ENCODE assay signal across 13 cellular contexts in the genomic region with DNA sequence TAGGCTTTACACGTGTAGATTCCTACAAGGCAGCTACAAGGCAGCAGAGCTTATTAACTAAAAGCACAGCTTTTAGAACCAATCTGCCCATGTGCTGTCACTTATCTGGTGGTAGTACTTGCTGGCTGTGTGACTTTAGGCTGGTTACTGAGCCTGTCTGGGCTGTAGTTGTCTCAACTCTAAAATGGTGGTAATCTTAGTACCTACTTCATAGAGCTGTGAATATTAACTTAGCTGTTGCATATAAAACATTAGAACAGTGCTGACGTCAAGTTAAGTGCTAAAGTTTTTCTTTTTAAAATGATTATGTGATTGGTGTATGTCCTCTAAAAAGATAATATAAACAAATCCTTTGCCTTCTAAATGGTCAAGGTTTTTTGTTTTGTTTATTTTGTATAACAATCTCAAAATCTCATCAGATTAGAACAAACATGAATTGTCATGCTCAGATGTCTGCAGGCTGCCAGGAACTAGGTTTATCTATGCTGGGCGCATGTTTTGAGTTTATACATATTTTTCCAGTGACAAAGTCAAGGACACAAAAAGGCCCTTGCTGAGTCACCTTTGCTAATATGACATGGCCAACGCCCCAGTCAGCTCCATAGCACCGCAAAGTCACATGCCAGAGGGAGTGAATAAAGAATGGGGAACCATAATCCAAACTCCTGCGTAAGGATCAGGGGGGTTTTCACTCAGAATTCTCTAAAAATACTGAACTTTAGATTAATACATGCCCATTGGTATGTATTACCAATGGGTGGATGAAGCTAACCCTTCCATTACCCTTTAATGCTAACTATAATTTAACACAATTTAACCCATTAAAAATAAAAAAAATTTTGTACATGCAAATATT. TPM values are rescaled to one million over a fixed set of nuclear protein-coding genes. Genes with fewer than 3 reads are reported as not detected.
DNase-seq lines count a peak whose midpoint lies in the region; ATAC-seq, FAIRE-seq and TF ChIP-seq lines count a peak whose summit lies in the region.
"Had no signal": no experiment of that assay in that cellular context is flagged by ENCODE, and none has a peak within 500 bp of the region (broad histone marks: within the 10 kb centered on the region; RNA-seq: fewer than 3 reads in every experiment).

No MANE protein-coding gene starts in this region.

- no peaks in the 10 kb centered on the region for H3K79me2 ChIP-seq in K562 (ENCODE audit: control insufficient read depth, insufficient read depth, low read length)

- peaks cover 2% of the 10 kb centered on the region for H3K9me3 Mint-ChIP-seq in glutamatergic neuron (ENCODE audit: unreplicated experiment)
- H3K9me3 Mint-ChIP-seq: nephron; stimulated activated naive B cell treated with anti-CD40 and anti-IgM and Interleukin-4, amounts not matched to agents 10 μg/mL and 1 μg/mL and 100 μg/mL, for 72 hours had no signal

- H3K4me3 ChIP-seq in LNCaP clone FGC (ENCODE audit: low read depth, low read length) (no peak overlapping the region), K562 (no peak overlapping the region)
- H3K4me3 ChIP-seq: BLaER1 had no signal

- peak overlapping the region in 1 of 2 experiments; percentile 18; a peak in 1 of 4 replicates for H3K9ac ChIP-seq in K562 (ENCODE audit: insufficient read depth in 1 of 2, low read depth in 2 of 2, low read length in 2 of 2)
- H3K9ac ChIP-seq: BLaER1 had no signal

- TF ChIP-seq RAD21 in K562 (CRISPR knock-in tag; conservative IDR thresholded peaks at IDR 0.05 in 1 of 2, IDR thresholded peaks at IDR 0.05 in 1 of 2), result no peak

- H3K36me3 Mint-ChIP-seq in glutamatergic neuron (ENCODE audit: unreplicated experiment), result no peaks in the 10 kb centered on the region
- H3K36me3 Mint-ChIP-seq: stimulated activated naive B cell treated with anti-CD40 and anti-IgM and Interleukin-4, amounts not matched to agents 10 μg/mL and 1 μg/mL and 100 μg/mL, for 72 hours had no signal

- in situ Hi-C loops in Caki2 (cut with HindIII; ENCODE audit: low pct_unique_long_range_greater_than_20kb, low sequenced_read_pairs) (no loop called here), K562 (cut with MboI) (no loop called here)

- H3K4me1 Mint-ChIP-seq in glutamatergic neuron (ENCODE audit: low read depth, unreplicated experiment), result no peaks in the 10 kb centered on the region
- H3K4me1 Mint-ChIP-seq: nephron; stimulated activated naive B cell treated with anti-CD40 and anti-IgM and Interleukin-4, amounts not matched to agents 10 μg/mL and 1 μg/mL and 100 μg/mL, for 72 hours had no signal

- no peak overlapping the region; the same call in 1 of the 2 replicates for H3K4me2 ChIP-seq in K562 (ENCODE audit: insufficient read depth, low read length)
- H3K4me2 ChIP-seq: BLaER1 had no signal

- intact Hi-C loops in K562 (cut with micrococcal nuclease), result no loop called here
- intact Hi-C loops in left colon (cut with DNase I, micrococcal nuclease), result no loop called here

- H3K4me3 Mint-ChIP-seq in glutamatergic neuron (ENCODE audit: unreplicated experiment), result no peak overlapping the region
- H3K4me3 Mint-ChIP-seq: nephron; stimulated activated naive B cell treated with anti-CD40 and anti-IgM and Interleukin-4, amounts not matched to agents 10 μg/mL and 1 μg/mL and 100 μg/mL, for 72 hours had no signal

- H2AFZ ChIP-seq in K562 (ENCODE audit: low read depth, low read length), result peak overlapping the region; percentile 63; the same call in 1 of the 2 replicates

- CTCF ChIA-PET in K562 (lab: Yijun Ruan, JAX; ENCODE audit: low intra/inter-chr PET ratio), result no interaction called here

- H3K36me3 ChIP-seq in K562 (ENCODE audit: control insufficient read depth, insufficient read depth, low read length), result peaks cover 4% of the 10 kb centered on the region; the same call in 2 of the 3 replicates
- H3K36me3 ChIP-seq: BLaER1 had no signal

- DNase-seq in Caki2 (ENCODE audit: low read depth), result peak; percentile 75
- peak; percentile 33 for DNase-seq in LNCaP clone FGC (ENCODE audit: low read depth)
- DNase-seq in K562 (ENCODE audit: extremely low read depth in 1 of 4, low spot score in 3 of 4), result peak; percentile 44 to 90 (median 58)
- DNase-seq in left colon, result no peak
- DNase-seq in NCI-H748 treated with DMSO at 0.1 percent for 48 hours (lab: John Stamatoyannopoulos, UW), result no peak
- no peak for DNase-seq in NCI-H1436 (lab: John Stamatoyannopoulos, UW)
- DNase-seq in glutamatergic neuron, result no peak
- no peak for DNase-seq in GDM1 (lab: John Stamatoyannopoulos, UW)
- DNase-seq: activated gamma-delta T cell treated with Interleukin-2 at 50 U/mL for 16 hours; NCI-H1694 treated with DMSO at 0.1 percent for 48 hours; stimulated activated naive B cell treated with anti-CD40 and anti-IgM and Interleukin-4, amounts not matched to agents 10 μg/mL and 1 μg/mL and 100 μg/mL, for 72 hours had no signal

- TF ChIP-seq EP300 in K562 (IDR thresholded peaks at IDR 0.05; ENCODE audit: low read length), result peak; percentile 88

- no peaks in the 10 kb centered on the region for H3K27me3 ChIP-seq in K562 (ENCODE audit: control insufficient read depth in 2 of 2, insufficient read depth in 2 of 2, low read length in 2 of 2)
- H3K27me3 ChIP-seq: BLaER1 had no signal

- peak; percentile 88 for FAIRE-seq in K562 (lab: Jason Lieb, UNC)

- no TSS peak for BruUV-seq in K562 (replicated peaks; lab: Mats Ljungman, UMichigan)

- WGBS in K562 (ENCODE audit: insufficient coverage, low coverage, missing lambda C conversion rate), result 10% methylated on average over 6 of the region's 6 CpGs

- H3K27ac ChIP-seq in K562 (ENCODE audit: extremely low read depth, low read depth, low read length), result peak overlapping the region; percentile 69
- H3K27ac ChIP-seq: BLaER1 had no signal

- peaks cover 3% of the 10 kb centered on the region for H3K9me1 ChIP-seq in K562 (ENCODE audit: control insufficient read depth, insufficient read depth, low read length)

- no peak for TF ChIP-seq POLR2A in K562 (conservative IDR thresholded peaks at IDR 0.05)

- peaks cover 2% of the 10 kb centered on the region for H3K27me3 Mint-ChIP-seq in glutamatergic neuron (ENCODE audit: unreplicated experiment)
- H3K27me3 Mint-ChIP-seq: stimulated activated naive B cell treated with anti-CD40 and anti-IgM and Interleukin-4, amounts not matched to agents 10 μg/mL and 1 μg/mL and 100 μg/mL, for 72 hours had no signal

- TF ChIP-seq CTCF in LNCaP clone FGC (IDR thresholded peaks at IDR 0.05; ENCODE audit: control insufficient read depth, extremely low read depth, insufficient read depth) (no peak), K562 (IDR thresholded peaks at IDR 0.05 in 2 of 3, conservative IDR thresholded peaks at IDR 0.05 in 1 of 3; ENCODE audit: insufficient read depth in 2 of 3, low read depth in 1 of 3, low read length in 3 of 3) (no peak), glutamatergic neuron (IDR thresholded peaks at IDR 0.05; ENCODE audit: partially characterized antibody, unreplicated experiment) (no peak)

- ATAC-seq in K562 (peak; percentile 95), left colon (peak; percentile 59)
- ATAC-seq: stimulated activated naive B cell treated with anti-CD40 and anti-IgM and Interleukin-4, amounts not matched to agents 10 μg/mL and 1 μg/mL and 100 μg/mL, for 72 hours had no signal

- peaks cover 0 to 7% of the 10 kb centered on the region in 2 experiments; a peak in 3 of 5 replicates for H3K4me1 ChIP-seq in K562 (replicated peaks in 1 of 2; ENCODE audit: control insufficient read depth in 2 of 2, insufficient read depth in 2 of 2, low read length in 2 of 2)

- no peaks in the 10 kb centered on the region for H3K9me3 ChIP-seq in K562 (replicated peaks; ENCODE audit: control insufficient read depth, insufficient read depth, low read depth, low read length)
- H3K9me3 ChIP-seq: BLaER1 had no signal

- POLR2A ChIA-PET in K562 (lab: Yijun Ruan, JAX), result interaction anchor here (0.7 to 1.3 kb wide), 5 partner anchors 9 to 80 kb away, joined by 3 to 5 read pairs (median 4); a partner anchor contains a TSS

- no peaks in the 10 kb centered on the region for H4K20me1 ChIP-seq in K562 (replicated peaks; ENCODE audit: control insufficient read depth, insufficient read depth, low read length)
- H4K20me1 ChIP-seq: BLaER1 had no signal

- no peak overlapping the region for H3K27ac Mint-ChIP-seq in glutamatergic neuron (ENCODE audit: unreplicated experiment)
- H3K27ac Mint-ChIP-seq: stimulated activated naive B cell treated with anti-CD40 and anti-IgM and Interleukin-4, amounts not matched to agents 10 μg/mL and 1 μg/mL and 100 μg/mL, for 72 hours had no signal

TF ChIP-seq in K562, 482 proteins besides CTCF, POLR2A, EP300 and RAD21 (continues in another document):
- peak; percentile 94 for TF ChIP-seq DPF2 (IDR thresholded peaks at IDR 0.05)
- TF ChIP-seq MAFF (IDR thresholded peaks at IDR 0.05; ENCODE audit: low read length), result peak; percentile 91
- no peak for TF ChIP-seq ASH1L (IDR thresholded peaks at IDR 0.05; ENCODE audit: borderline replicate concordance, low read depth, partially characterized antibody)
- peak; percentile 93 for TF ChIP-seq MAFG (tag; conservative IDR thresholded peaks at IDR 0.05)
- TF ChIP-seq NRF1 (conservative IDR thresholded peaks at IDR 0.05 in 1 of 2, IDR thresholded peaks at IDR 0.05 in 1 of 2), result peak; percentile 58; a peak in 3 of 4 replicates

RNA-seq across cellular contexts. Expression of a gene that starts 39.8 kb away (rescaled TPM):
- 31.2 and 45.1 TPM in 2 replicates for total RNA-seq in Caki2 (2014; rRNA removed; shearing (Covaris generic); ENCODE audit: low replicate concordance)
- total RNA-seq in K562 (2011; cell fraction: chromatin; rRNA removed; ENCODE audit: low replicate concordance), result 106 and 313 TPM in 2 replicates
- 71.9 and 88.4 TPM in 2 replicates for total RNA-seq in K562 (2011; cell fraction: nucleolus; rRNA removed)
- 146 and 153 TPM in 2 replicates for total RNA-seq in K562 (2011; cell fraction: nucleoplasm; rRNA removed)
- total RNA-seq in K562 (2014; rRNA removed) (96.3 and 118 TPM in 2 replicates), K562 (2014; rRNA removed; fragmentation: Illumina TruSeq; extraction: Trizol) (226 and 276 TPM in 2 replicates), K562 (2015; rRNA removed; fragmentation: Illumina TruSeq; extraction: Trizol) (118 and 129 TPM in 2 replicates), K562 (2021) (130 and 134 TPM in 2 replicates), left colon (100 to 1,000 TPM in 1 of 2 donors, 10 to 100 TPM in 1; 77.3 to 101 TPM), glutamatergic neuron (ENCODE audit: unreplicated experiment) (12.3 TPM)
- polyA plus RNA-seq in K562 (2011; rRNA removed) (170 and 244 TPM in 2 replicates), K562 (2014; fragmentation: Illumina TruSeq; extraction: Trizol) (172 and 178 TPM in 2 replicates), K562 (2014; fragmentation: Nextera tagmentation; extraction: Ambion mirVana) (100 to 1,000 TPM; 553 to 688 TPM), K562 (2014; rRNA removed) (143 and 153 TPM in 2 replicates)
- 44.4 and 98.4 TPM in 2 replicates for polyA plus RNA-seq in K562 (2011; cell fraction: cytosol; rRNA removed)
- 65.4 and 97.9 TPM in 2 replicates for polyA plus RNA-seq in K562 (2011; cell fraction: nucleus; rRNA removed)
- polyA plus RNA-seq in K562 (2012), result 85.7 and 127 TPM in 2 replicates
- polyA minus RNA-seq in K562 (2011; rRNA and poly(A)+ RNA removed), result 304 and 306 TPM in 2 replicates
- polyA minus RNA-seq in K562 (2011; cell fraction: cytosol; rRNA and poly(A)+ RNA removed), result 57.3 and 86.6 TPM in 2 replicates
- 110 and 254 TPM in 2 replicates for polyA minus RNA-seq in K562 (2011; cell fraction: nucleus; rRNA and poly(A)+ RNA removed)

Comparison
In these comparisons a context has a peak if more than half of its experiments do, and no peak if none do; other contexts are left out.
1. DNase-seq: peak in Caki2 (single experiment), LNCaP clone FGC (single experiment) and K562 (4 of 4); none in left colon (0 of 2), NCI-H748 treated with DMSO at 0.1 percent for 48 hours (single experiment), NCI-H1436 (single experiment), glutamatergic neuron (single experiment) and GDM1 (single experiment).